23 cellular contexts compared by ENCODE assay signal in the genomic region with DNA sequence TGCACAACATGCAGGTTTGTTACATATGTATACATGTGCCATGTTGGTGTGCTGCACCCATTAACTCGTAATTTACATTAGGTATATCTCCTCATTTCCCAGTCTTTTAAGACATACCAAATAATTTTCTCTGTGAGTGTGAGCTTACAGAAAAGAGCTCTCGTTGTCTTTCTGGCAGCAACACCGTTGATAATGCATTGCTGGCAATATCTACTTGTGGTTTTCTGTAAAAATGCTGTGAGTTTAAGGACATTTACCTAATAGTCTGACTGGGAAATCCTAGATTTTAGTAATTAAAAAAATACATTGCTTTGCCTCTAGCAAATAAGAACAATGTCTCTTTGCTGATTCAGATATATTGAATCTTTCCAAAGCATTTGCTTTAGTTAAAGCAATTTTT. TPM values are rescaled to one million over a fixed set of nuclear protein-coding genes. Genes with fewer than 3 reads are reported as not detected.
A peak's percentile ranks its signal among the peaks of the same experiment; 100 is the strongest.
DNase-seq lines count a peak whose midpoint lies in the region; ATAC-seq and TF ChIP-seq lines count a peak whose summit lies in the region.
"Had no signal": no experiment of that assay in that cellular context is flagged by ENCODE, and none has a peak within 500 bp of the region (broad histone marks: within the 10 kb centered on the region; RNA-seq: fewer than 3 reads in every experiment).

No MANE protein-coding gene starts in this region.

- peaks cover 3% of the 10 kb centered on the region for H3F3A ChIP-seq in smooth muscle cell (ENCODE audit: low read depth)

- peak overlapping the region; percentile 87 for H2AFZ ChIP-seq in HCT116 (ENCODE audit: low read depth, low read length, poor library complexity, severe bottlenecking)
- H2AFZ ChIP-seq in mammary epithelial cell (ENCODE audit: low read depth, low read length) = no peak overlapping the region
- no peak overlapping the region for H2AFZ ChIP-seq in smooth muscle cell (ENCODE audit: low read depth)

- DNase-seq in HCT116 (ENCODE audit: low read depth, low spot score) = no peak
- peak; percentile 8 for DNase-seq in RPMI7951 (ENCODE audit: low read depth)
- DNase-seq in mammary epithelial cell = peak; percentile 27
- DNase-seq in smooth muscle cell (lab: John Stamatoyannopoulos, UW; ENCODE audit: unreplicated experiment) = no peak
- DNase-seq in epidermal melanocyte (ENCODE audit: insufficient read length, low spot score) = no peak
- DNase-seq in right cardiac atrium = no peak
- DNase-seq in brain microvascular endothelial cell = no peak
- DNase-seq: BE2C, GF-D8, H7, Karpas-422, NCI-H1048, NCI-H1417 treated with DMSO at 0.1 percent for 48 hours, NCI-H187, NCI-H446 treated with DMSO at 0.1 percent for 48 hours, NCI-H526 treated with DMSO at 0.1 percent for 48 hours, RPMI8226, SIG-M5 had no signal

- H3K9me2 ChIP-seq in HCT116 (ENCODE audit: insufficient read depth) = no peaks in the 10 kb centered on the region

- H3K4me2 ChIP-seq in HCT116 (ENCODE audit: low read length) (peak overlapping the region; percentile 70; the same call in 1 of the 2 replicates), mammary epithelial cell (ENCODE audit: insufficient read depth, low read depth, low read length) (peak overlapping the region; percentile 65), smooth muscle cell (peak overlapping the region; percentile 34)

- no peaks in the 10 kb centered on the region for H3K9me3 ChIP-seq in HCT116 (ENCODE audit: control insufficient read depth in 1 of 2, insufficient read depth in 1 of 2, low read depth in 1 of 2, low read length in 2 of 2)
- H3K9me3 ChIP-seq in mammary epithelial cell (replicated peaks; ENCODE audit: insufficient read depth, low read length) = no peaks in the 10 kb centered on the region
- H3K9me3 ChIP-seq in smooth muscle cell (replicated peaks; ENCODE audit: low read depth) = no peaks in the 10 kb centered on the region
- peaks cover 2% of the 10 kb centered on the region for H3K9me3 ChIP-seq in right cardiac atrium (ENCODE audit: control insufficient read depth, low read length)
- H3K9me3 ChIP-seq: BE2C had no signal

- in situ Hi-C loops in mammary epithelial cell (cut with MboI; ENCODE audit: low sequenced_read_pairs in 2 of 2) = no loop called here
- in situ Hi-C loops in brain microvascular endothelial cell (cut with HindIII; ENCODE audit: low pct_ligation_motif_present, low sequenced_read_pairs) = no loop called here

- H4K20me1 ChIP-seq in HCT116 (ENCODE audit: insufficient read depth) = no peaks in the 10 kb centered on the region
- H4K20me1 ChIP-seq in mammary epithelial cell (ENCODE audit: insufficient read depth, low read length) = no peaks in the 10 kb centered on the region
- H4K20me1 ChIP-seq in smooth muscle cell (ENCODE audit: low read depth) = no peaks in the 10 kb centered on the region

- no peak for TF ChIP-seq POLR2A in HCT116 (IDR thresholded peaks at IDR 0.05; ENCODE audit: borderline replicate concordance, extremely low read depth, insufficient read depth, insufficient read length)

- H3K4me3 ChIP-seq in HCT116 (replicated peaks in 1 of 2; ENCODE audit: low read depth in 1 of 2, low read length in 2 of 2) (no peak overlapping the region), mammary epithelial cell (replicated peaks in 1 of 3; ENCODE audit: insufficient read depth in 1 of 3, low read depth in 2 of 3, low read length in 3 of 3) (no peak overlapping the region), smooth muscle cell (no peak overlapping the region), right cardiac atrium (ENCODE audit: low read length) (no peak overlapping the region), brain microvascular endothelial cell (ENCODE audit: low read depth, low read length) (no peak overlapping the region)

- CTCF ChIA-PET in HCT116 (lab: Charles Lee) (no interaction called here), mammary epithelial cell (lab: Charles Lee; ENCODE audit: low non-redundant PET) (no interaction called here)

- RAD21 ChIA-PET in HCT116 (lab: Charles Lee; ENCODE audit: low non-redundant PET in 1 of 2, low total read pairs in 2 of 2, uncharacterized antibody in 2 of 2, unreplicated experiment in 2 of 2) = no interaction called here

- no TSS peak for BruUV-seq in HCT116 (replicated peaks; lab: Mats Ljungman, UMichigan)
- no TSS peak for BruUV-seq in mammary epithelial cell (replicated peaks; lab: Mats Ljungman, UMichigan)

- H3K9ac ChIP-seq in HCT116 (ENCODE audit: low read length) (no peak overlapping the region), mammary epithelial cell (ENCODE audit: insufficient read depth, low read length) (peak overlapping the region; percentile 83), smooth muscle cell (ENCODE audit: low read depth) (peak overlapping the region; percentile 24)

- TF ChIP-seq CTCF in HCT116 (IDR thresholded peaks at IDR 0.05 in 2 of 3, conservative IDR thresholded peaks at IDR 0.05 in 1 of 3; ENCODE audit: borderline replicate concordance in 1 of 3, insufficient read depth in 1 of 3, low read depth in 2 of 3, low read length in 2 of 3) (no peak), mammary epithelial cell (conservative IDR thresholded peaks at IDR 0.05 in 1 of 2, IDR thresholded peaks at IDR 0.05 in 1 of 2; ENCODE audit: extremely low read depth in 1 of 2, insufficient read depth in 1 of 2, low read depth in 1 of 2, low read length in 2 of 2) (no peak), smooth muscle cell (IDR thresholded peaks at IDR 0.05; ENCODE audit: borderline replicate concordance, insufficient read depth, poor library complexity, severe bottlenecking) (no peak), brain microvascular endothelial cell (IDR thresholded peaks at IDR 0.05; ENCODE audit: low read depth, low read length, missing control alignments) (no peak)

- H3K4me1 ChIP-seq in HCT116 (ENCODE audit: control insufficient read depth in 1 of 2, insufficient read depth in 2 of 2, low read length in 2 of 2) (peaks cover 14 to 33% of the 10 kb centered on the region in 2 experiments), mammary epithelial cell (ENCODE audit: insufficient read depth, low read length) (peaks cover 43% of the 10 kb centered on the region), smooth muscle cell (ENCODE audit: low read depth) (peaks cover 8% of the 10 kb centered on the region), right cardiac atrium (ENCODE audit: control insufficient read depth, insufficient read depth, low read length) (no peaks in the 10 kb centered on the region)
- H3K4me1 ChIP-seq: BE2C had no signal

- POLR2A ChIA-PET in HCT116 (lab: Charles Lee) = no interaction called here

- H3K79me2 ChIP-seq in HCT116 (ENCODE audit: insufficient read depth, low read length) (no peaks in the 10 kb centered on the region), mammary epithelial cell (ENCODE audit: insufficient read depth, low read length) (no peaks in the 10 kb centered on the region), smooth muscle cell (ENCODE audit: low read depth) (no peaks in the 10 kb centered on the region)

- dilution Hi-C loops in mammary epithelial cell (cut with HindIII; ENCODE audit: low sequenced_read_pairs) = no loop called here

- H3K27me3 ChIP-seq in HCT116 (ENCODE audit: insufficient read depth, low read length) (no peaks in the 10 kb centered on the region), mammary epithelial cell (ENCODE audit: insufficient read depth, low read length) (no peaks in the 10 kb centered on the region), smooth muscle cell (ENCODE audit: low read depth) (no peaks in the 10 kb centered on the region), right cardiac atrium (ENCODE audit: control insufficient read depth, insufficient read depth) (no peaks in the 10 kb centered on the region), brain microvascular endothelial cell (replicated peaks) (peaks cover 29% of the 10 kb centered on the region)

- 4% methylated on average over 3 of the region's 3 CpGs for WGBS in mammary epithelial cell (ENCODE audit: low coverage, missing lambda C conversion rate)
- WGBS in smooth muscle cell (ENCODE audit: low lambda C conversion rate) = 50% methylated on average over 3 of the region's 3 CpGs
- WGBS in right cardiac atrium = 62% methylated on average over 3 of the region's 3 CpGs

- TF ChIP-seq RAD21 in HCT116 (IDR thresholded peaks at IDR 0.05; ENCODE audit: low read depth) = no peak

- H3K27ac ChIP-seq in HCT116 (ENCODE audit: low read depth, low read length) (no peak overlapping the region), mammary epithelial cell (ENCODE audit: insufficient read depth, low read depth, low read length) (peak overlapping the region; percentile 97), smooth muscle cell (ENCODE audit: low read depth) (peak overlapping the region; percentile 86), right cardiac atrium (ENCODE audit: low read length) (no peak overlapping the region), brain microvascular endothelial cell (no peak overlapping the region)

- intact Hi-C loops in HCT116 (cut with micrococcal nuclease) = no loop called here
- intact Hi-C loops in mammary epithelial cell (cut with micrococcal nuclease) = loop anchor here (5.0 kb wide), 1 partner anchor 71 kb away; no protein-coding TSS in a partner anchor
- intact Hi-C loops in right cardiac atrium (cut with DNase I) = no loop called here

- ATAC-seq in HCT116 (no peak), right cardiac atrium (no peak), HG02588 (IDR thresholded peaks at IDR 0.05; ENCODE audit: unreplicated experiment) (no peak)

- H3K36me3 ChIP-seq in HCT116 (ENCODE audit: control insufficient read depth in 1 of 2, insufficient read depth in 2 of 2, low read length in 2 of 2) = no peaks in the 10 kb centered on the region
- H3K36me3 ChIP-seq in mammary epithelial cell (ENCODE audit: insufficient read depth, low read length) = no peaks in the 10 kb centered on the region
- no peaks in the 10 kb centered on the region for H3K36me3 ChIP-seq in smooth muscle cell (ENCODE audit: low read depth)
- no peaks in the 10 kb centered on the region for H3K36me3 ChIP-seq in brain microvascular endothelial cell (replicated peaks)
- H3K36me3 ChIP-seq: BE2C had no signal

TF ChIP-seq in HCT116, 20 proteins besides CTCF, POLR2A, EP300 and RAD21 (continues in another document):
- TF ChIP-seq EGR1 (IDR thresholded peaks at IDR 0.05; ENCODE audit: low read depth) = no peak

RNA-seq across cellular contexts. Expression of gene IGFL3, which starts 8.4 kb away (rescaled TPM):
- not detected for total RNA-seq in HCT116 (2021; ENCODE audit: unreplicated experiment)
- not detected in 2 replicates for polyA plus RNA-seq in HCT116 (2012)
- not detected in 2 replicates for total RNA-seq in RPMI7951 (2014; rRNA removed; shearing (Covaris generic))
- total RNA-seq in mammary epithelial cell = 100 to 1,000 TPM in 1 of 2 donors, 10 to 100 TPM in 1; 62.8 to 295 TPM
- polyA plus RNA-seq in mammary epithelial cell = 179 TPM
- polyA minus RNA-seq in mammary epithelial cell = 78.6 TPM
- total RNA-seq in smooth muscle cell = 10.2 and 26.7 TPM in 2 replicates
- 5.9 and 8.8 TPM in 2 replicates for polyA plus RNA-seq in smooth muscle cell
- total RNA-seq in right cardiac atrium = not detected
- polyA plus RNA-seq in right cardiac atrium = not detected
- total RNA-seq: A673, H7, HFFc6, IMR-90, M059J had no signal
- polyA plus RNA-seq: IMR-90 had no signal

RNA-seq across cellular contexts. Expression of gene IGFL2, which starts 31.9 kb away (rescaled TPM):
- total RNA-seq in HCT116 (2021; ENCODE audit: unreplicated experiment) (not detected), mammary epithelial cell (1 to 10 TPM in 1 of 2 donors, under 1 TPM in 1; under 0.01 to 1.9 TPM), smooth muscle cell (126 and 145 TPM in 2 replicates), right cardiac atrium (under 1 TPM in 1 of 4 donors, not detected in 3; 0.43 TPM)
- polyA plus RNA-seq in HCT116 (2012) = 0.38 and 1.7 TPM in 2 replicates
- total RNA-seq in RPMI7951 (2014; rRNA removed; shearing (Covaris generic)) = not detected in 2 replicates
- polyA plus RNA-seq in mammary epithelial cell (1.3 TPM), smooth muscle cell (159 and 164 TPM in 2 replicates), right cardiac atrium (0.14 TPM)
- polyA minus RNA-seq in mammary epithelial cell = not detected
- total RNA-seq: HFFc6, IMR-90, M059J had no signal
- polyA plus RNA-seq: IMR-90 had no signal

Comparison
In these comparisons a context has a peak if more than half of its experiments do, and no peak if none do; other contexts are left out.
1. DNase-seq: peak in RPMI7951 (single experiment) and mammary epithelial cell (single experiment); none in HCT116 (single experiment), smooth muscle cell (single experiment), epidermal melanocyte (single experiment), right cardiac atrium (0 of 3) and brain microvascular endothelial cell (single experiment).
2. H3K27ac ChIP-seq: peak in mammary epithelial cell (single experiment) and smooth muscle cell (single experiment); none in HCT116 (single experiment), right cardiac atrium (single experiment) and brain microvascular endothelial cell (single experiment).
3. RNA of gene IGFL2, which starts 31.9 kb away (total RNA-seq): 126 to 145 TPM in smooth muscle cell; under 0.01 to 1.9 TPM in mammary epithelial cell, 0.43 TPM in right cardiac atrium, not detected in HCT116 (single experiment) and not detected in RPMI7951; every median in the first group is over 10 times any median in the second.
4. Peak in every context shown above with its lines, with median percentiles within 50 percentile points of each other: H3K4me2 ChIP-seq.